18 cellular contexts compared by ENCODE assay signal in the genomic region with DNA sequence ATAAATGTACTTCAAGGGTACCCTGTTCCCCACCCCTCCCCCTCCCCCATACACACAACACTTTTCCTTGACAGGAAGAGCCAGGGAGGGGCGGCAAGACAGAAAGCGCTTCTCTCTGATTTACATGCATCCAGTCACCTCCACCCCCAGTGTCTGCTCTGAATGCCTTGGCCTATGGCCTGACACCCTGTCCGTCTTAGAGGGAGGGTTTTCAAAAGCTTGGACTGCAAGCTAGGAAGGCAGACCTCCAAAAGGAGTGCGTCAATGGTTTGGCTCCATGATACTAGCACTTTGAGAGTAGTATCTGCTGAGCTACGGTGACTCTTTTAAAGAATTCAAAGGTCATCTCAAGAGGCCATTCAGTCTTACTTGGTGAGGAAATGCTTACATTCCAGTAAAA. TPM values are rescaled to one million over a fixed set of nuclear protein-coding genes. Genes with fewer than 3 reads are reported as not detected.
DNase-seq lines count a peak whose midpoint lies in the region; FAIRE-seq and TF ChIP-seq lines count a peak whose summit lies in the region.
"Had no signal": no experiment of that assay in that cellular context is flagged by ENCODE, and none has a peak within 500 bp of the region (broad histone marks: within the 10 kb centered on the region; RNA-seq: fewer than 3 reads in every experiment).

No MANE protein-coding gene starts in this region.

- H3K9ac ChIP-seq in GM23248: no peak overlapping the region
- no peak overlapping the region for H3K9ac ChIP-seq in astrocyte (ENCODE audit: low read length)
- H3K9ac ChIP-seq: SK-N-SH had no signal

- no peak for TF ChIP-seq CTCF in astrocyte (IDR thresholded peaks at IDR 0.05; ENCODE audit: insufficient read depth, low read depth, low read length)
- TF ChIP-seq CTCF in fibroblast of the aortic adventitia (IDR thresholded peaks at IDR 0.05; ENCODE audit: insufficient read depth, low read length): no peak
- TF ChIP-seq CTCF in osteoblast (IDR thresholded peaks at IDR 0.05; ENCODE audit: extremely low read depth, low read depth, low read length): no peak

- H3K36me3 Mint-ChIP-seq in astrocyte (ENCODE audit: low read depth, unreplicated experiment): no peaks in the 10 kb centered on the region
- no peaks in the 10 kb centered on the region for H3K36me3 Mint-ChIP-seq in activated CD4-positive, alpha-beta memory T cell treated with anti-CD3 and anti-CD28 coated beads for 36 hours

- H3K27ac Mint-ChIP-seq in astrocyte (ENCODE audit: unreplicated experiment): no peak overlapping the region
- no peak overlapping the region for H3K27ac Mint-ChIP-seq in activated CD4-positive, alpha-beta memory T cell treated with anti-CD3 and anti-CD28 coated beads for 36 hours

- no peak overlapping the region for H3K27ac ChIP-seq in GM23248
- no peak overlapping the region for H3K27ac ChIP-seq in astrocyte (ENCODE audit: low read depth, low read length)
- H3K27ac ChIP-seq in osteoblast (ENCODE audit: low read depth, low read length): no peak overlapping the region

- intact Hi-C loops in activated CD4-positive, alpha-beta memory T cell treated with anti-CD3 and anti-CD28 coated beads for 36 hours (cut with micrococcal nuclease): no loop called here

- no peaks in the 10 kb centered on the region for H3F3A ChIP-seq in GM23248 (ENCODE audit: insufficient read depth)

- H3K79me2 ChIP-seq in GM23248 (ENCODE audit: insufficient read depth) (no peaks in the 10 kb centered on the region), astrocyte (ENCODE audit: insufficient read depth, low read length) (no peaks in the 10 kb centered on the region), osteoblast (ENCODE audit: insufficient read depth, low read length) (no peaks in the 10 kb centered on the region)

- POLR2A ChIA-PET in activated CD4-positive, alpha-beta memory T cell treated with anti-CD3 and anti-CD28 coated beads for 36 hours (lab: Charles Lee): no interaction called here

- peaks cover 75% of the 10 kb centered on the region for H3K27me3 Mint-ChIP-seq in astrocyte (ENCODE audit: low read depth, unreplicated experiment)
- peaks cover 70% of the 10 kb centered on the region for H3K27me3 Mint-ChIP-seq in activated CD4-positive, alpha-beta memory T cell treated with anti-CD3 and anti-CD28 coated beads for 36 hours

- peaks cover 5% of the 10 kb centered on the region for H3K9me3 Mint-ChIP-seq in astrocyte (ENCODE audit: unreplicated experiment)
- no peaks in the 10 kb centered on the region for H3K9me3 Mint-ChIP-seq in activated CD4-positive, alpha-beta memory T cell treated with anti-CD3 and anti-CD28 coated beads for 36 hours

- FAIRE-seq in astrocyte (lab: Jason Lieb, UNC): no peak

- in situ Hi-C loops in GM23248 (cut with MboI): no loop called here

- H3K27me3 ChIP-seq in GM23248 (replicated peaks; ENCODE audit: insufficient read depth): peaks cover 83% of the 10 kb centered on the region
- H3K27me3 ChIP-seq in astrocyte (ENCODE audit: insufficient read depth, low read length): peaks cover 65% of the 10 kb centered on the region
- peaks cover 78% of the 10 kb centered on the region for H3K27me3 ChIP-seq in osteoblast (ENCODE audit: insufficient read depth, low read length)

- H3K4me2 ChIP-seq in GM23248 (ENCODE audit: unreplicated experiment) (no peak overlapping the region), astrocyte (ENCODE audit: low read length) (peak overlapping the region; percentile 10), osteoblast (ENCODE audit: insufficient read depth, low read length) (no peak overlapping the region)
- H3K4me2 ChIP-seq: SK-N-SH had no signal

- H4K20me1 ChIP-seq in GM23248 (ENCODE audit: insufficient read depth): no peaks in the 10 kb centered on the region
- H4K20me1 ChIP-seq in astrocyte (ENCODE audit: insufficient read depth, low read length): peaks cover 7% of the 10 kb centered on the region
- no peaks in the 10 kb centered on the region for H4K20me1 ChIP-seq in osteoblast (ENCODE audit: insufficient read depth, low read length)

- no peak overlapping the region for H3K4me3 ChIP-seq in GM23248
- H3K4me3 ChIP-seq in astrocyte (ENCODE audit: insufficient read depth, low read depth, low read length): no peak overlapping the region
- H3K4me3 ChIP-seq in fibroblast of the aortic adventitia (ENCODE audit: low read depth, low read length): no peak overlapping the region
- H3K4me3 ChIP-seq in osteoblast (ENCODE audit: insufficient read depth, low read length): no peak overlapping the region

- no peak overlapping the region for H2AFZ ChIP-seq in GM23248
- H2AFZ ChIP-seq in astrocyte (ENCODE audit: low read depth, low read length): no peak overlapping the region
- no peak overlapping the region for H2AFZ ChIP-seq in osteoblast (ENCODE audit: low read length)

- no peaks in the 10 kb centered on the region for H3K36me3 ChIP-seq in GM23248 (ENCODE audit: low read depth)
- no peaks in the 10 kb centered on the region for H3K36me3 ChIP-seq in astrocyte (ENCODE audit: insufficient read depth, low read length)
- no peaks in the 10 kb centered on the region for H3K36me3 ChIP-seq in osteoblast (ENCODE audit: insufficient read depth, low read length)

- DNase-seq in GM23248: peak; percentile 44
- peak; percentile 52 for DNase-seq in astrocyte (ENCODE audit: low read depth)
- DNase-seq in fibroblast of the aortic adventitia (ENCODE audit: low read depth): peak; percentile 72
- DNase-seq in osteoblast (ENCODE audit: insufficient read length, low spot score, missing footprints): peak; percentile 87
- DNase-seq in NCI-H774 (lab: John Stamatoyannopoulos, UW): no peak
- no peak for DNase-seq in KG1 (lab: John Stamatoyannopoulos, UW)
- DNase-seq in NCI-H1930 (lab: John Stamatoyannopoulos, UW): no peak
- DNase-seq in activated CD4-positive, alpha-beta memory T cell treated with anti-CD3 and anti-CD28 coated beads for 36 hours: no peak
- DNase-seq: C1 segment of cervical spinal cord, DMS153, Kasumi-1, MM.1S, NCI-H1105 treated with DMSO at 0.1 percent for 48 hours, NCI-H1694 treated with DMSO at 0.1 percent for 48 hours, NCI-H526 treated with DMSO at 0.1 percent for 48 hours, SHP77 had no signal

- peaks cover 6% of the 10 kb centered on the region for H3K4me1 Mint-ChIP-seq in astrocyte (ENCODE audit: low read depth, unreplicated experiment)
- H3K4me1 Mint-ChIP-seq in activated CD4-positive, alpha-beta memory T cell treated with anti-CD3 and anti-CD28 coated beads for 36 hours (ENCODE audit: low read depth): peaks cover 8% of the 10 kb centered on the region

- 31 to 45% methylated on average over 5 of the region's 5 CpGs for WGBS in GM23248 (ENCODE audit: low coverage in 1 of 2, low lambda C conversion rate in 2 of 2, missing lambda C conversion rate in 2 of 2), 2 experiments

- H3K4me1 ChIP-seq in GM23248 (ENCODE audit: insufficient read depth): no peaks in the 10 kb centered on the region
- peaks cover 3% of the 10 kb centered on the region for H3K4me1 ChIP-seq in astrocyte (ENCODE audit: insufficient read depth, low read length)
- H3K4me1 ChIP-seq in osteoblast (ENCODE audit: insufficient read depth, low read length): no peaks in the 10 kb centered on the region

- CTCF ChIA-PET in activated CD4-positive, alpha-beta memory T cell treated with anti-CD3 and anti-CD28 coated beads for 36 hours (lab: Charles Lee): interaction anchor here (0.6 to 4.0 kb wide), 2 partner anchors 18 to 693 kb away, joined by 3 to 16 read pairs; no protein-coding TSS in a partner anchor

- H3K4me3 Mint-ChIP-seq in astrocyte (ENCODE audit: unreplicated experiment): no peak overlapping the region
- no peak overlapping the region for H3K4me3 Mint-ChIP-seq in activated CD4-positive, alpha-beta memory T cell treated with anti-CD3 and anti-CD28 coated beads for 36 hours

- no peaks in the 10 kb centered on the region for H3K9me2 ChIP-seq in GM23248 (ENCODE audit: insufficient read depth)
- H3K9me2 ChIP-seq: SK-N-SH had no signal

- no peaks in the 10 kb centered on the region for H3K9me3 ChIP-seq in GM23248 (ENCODE audit: low read depth)
- H3K9me3 ChIP-seq in astrocyte (ENCODE audit: insufficient read depth, low read depth, low read length): no peaks in the 10 kb centered on the region
- H3K9me3 ChIP-seq in osteoblast (ENCODE audit: low read depth, low read length): no peaks in the 10 kb centered on the region
- H3K9me3 ChIP-seq: SK-N-SH had no signal

RNA-seq across cellular contexts. Expression of gene PAX2, which starts 20.3 kb away (rescaled TPM):
- total RNA-seq in GM23248 (2014; rRNA removed; shearing (Covaris generic)): not detected in 2 replicates
- not detected in 2 replicates for polyA plus RNA-seq in GM23248 (2016; fragmentation: Nextera tagmentation; extraction: Ambion mirVana)
- total RNA-seq in astrocyte: 0.23 and 0.60 TPM in 2 replicates
- not detected in 2 replicates for total RNA-seq in fibroblast of the aortic adventitia (ENCODE audit: low replicate concordance)
- total RNA-seq in osteoblast: not detected in 2 replicates
- total RNA-seq in activated CD4-positive, alpha-beta memory T cell treated with anti-CD3 and anti-CD28 coated beads for 36 hours: not detected
- total RNA-seq: A673 had no signal
- polyA plus RNA-seq: SK-N-SH had no signal

Comparison
In these comparisons a context has a peak if more than half of its experiments do, and no peak if none do; other contexts are left out.
1. DNase-seq: peak in GM23248 (single experiment), astrocyte (single experiment), fibroblast of the aortic adventitia (single experiment) and osteoblast (single experiment); none in NCI-H774 (single experiment), KG1 (single experiment), NCI-H1930 (0 of 2) and activated CD4-positive, alpha-beta memory T cell treated with anti-CD3 and anti-CD28 coated beads for 36 hours (single experiment).